In the genomic region with DNA sequence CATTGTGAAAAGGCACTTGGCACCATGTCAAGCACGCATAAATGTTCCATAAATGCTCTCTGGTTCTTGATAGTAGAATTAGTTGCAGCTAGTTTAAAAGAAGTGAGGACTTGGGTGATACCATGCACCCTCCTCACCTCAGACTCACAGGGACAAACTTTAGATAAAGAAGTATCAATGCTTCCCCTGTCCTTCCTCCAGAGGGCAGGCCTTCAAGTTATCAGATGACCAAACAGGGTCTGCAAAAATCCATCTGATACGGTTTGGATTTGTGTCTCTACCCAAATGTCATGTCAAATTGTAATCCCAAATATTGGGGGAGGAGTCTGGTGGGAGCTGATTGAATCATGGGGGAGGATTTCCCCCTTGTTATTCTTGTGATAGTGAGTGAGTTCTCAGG, we compare ENCODE assay signal across 31 cellular contexts. TPM values are rescaled to one million over a fixed set of nuclear protein-coding genes. Genes with fewer than 3 reads are reported as not detected.
"Had no signal": no experiment of that assay in that cellular context is flagged by ENCODE, and none has a peak within 500 bp of the region (broad histone marks: within the 10 kb centered on the region; RNA-seq: fewer than 3 reads in every experiment).

No MANE protein-coding gene starts in this region.

- H3K4me3 Mint-ChIP-seq: activated CD4-positive, alpha-beta T cell treated with anti-CD3 and anti-CD28 coated beads for 36 hours; activated CD4-positive, alpha-beta T cell treated with anti-CD3 and anti-CD28 coated beads, Interleukin-2, amount 10 ng/mL, durations not matched to agents 7 days and 5 days; activated CD8-positive, alpha-beta T cell treated with anti-CD3 and anti-CD28 coated beads, Interleukin-2, amount 10 ng/mL, durations not matched to agents 7 days and 5 days; activated naive CD4-positive, alpha-beta T cell treated with anti-CD3 and anti-CD28 coated beads for 36 hours; activated T-cell treated with anti-CD3 and anti-CD28 coated beads, Interleukin-2, amount 50 U/mL, for 24 hours had no signal

- H3K27me3 ChIP-seq: adrenal gland, body of pancreas, SJCRH30 had no signal

- ATAC-seq: activated CD4-positive, alpha-beta T cell treated with anti-CD3 and anti-CD28 coated beads for 36 hours; activated CD4-positive, CD25-positive, alpha-beta regulatory T cell treated with anti-CD3 and anti-CD28 coated beads, Interleukin-2, amount 50 U/mL, for 24 hours; activated CD8-positive, alpha-beta T cell treated with anti-CD3 and anti-CD28 coated beads, Interleukin-2, amount 10 ng/mL, durations not matched to agents 7 days and 5 days; activated naive CD4-positive, alpha-beta T cell treated with anti-CD3 and anti-CD28 coated beads, Interleukin-2, amount 50 U/mL, for 72 hours; body of pancreas had no signal

- H3K9me3 Mint-ChIP-seq: activated T-helper 2 cell treated with anti-CD3 and anti-CD28 coated beads, Interferon-gamma antibody, Interleukin-2, Interleukin-4, amounts not matched to agents 10 μg/mL and 5 μg/mL and 100 μg/mL, durations not matched to agents 14 hours and 24 hours and 36 hours had no signal

- H3K27ac ChIP-seq: adrenal gland, body of pancreas, breast epithelium, PC-9, SJCRH30, SK-N-MC had no signal

- H3K4me3 ChIP-seq: adrenal gland, body of pancreas, breast epithelium, PC-9, SJCRH30, SK-N-MC had no signal

- DNase-seq: activated CD4-positive, alpha-beta T cell treated with anti-CD3 and anti-CD28 coated beads for 36 hours; activated CD4-positive, alpha-beta T cell treated with anti-CD3 and anti-CD28 coated beads, Interleukin-2, amount 10 ng/mL, durations not matched to agents 7 days and 5 days; activated CD4-positive, alpha-beta T cell treated with anti-CD3 and anti-CD28 coated beads, Interleukin-2, amount 50 U/mL, for 48 hours; activated CD8-positive, alpha-beta T cell treated with anti-CD3 and anti-CD28 coated beads, Interleukin-2, amount 10 ng/mL, durations not matched to agents 7 days and 5 days; activated gamma-delta T cell treated with Interleukin-2 at 50 U/mL for 16 hours; activated naive CD4-positive, alpha-beta T cell treated with anti-CD3 and anti-CD28 coated beads for 36 hours; activated T-cell treated with anti-CD3 and anti-CD28 coated beads, Interleukin-2, amount 50 U/mL, for 24 hours; adrenal gland; body of pancreas; MM.1S; MV-4-11; NCI-H1092; NCI-H1436 treated with DMSO at 0.1 percent for 48 hours; NCI-H1694 treated with DMSO at 0.1 percent for 48 hours; NCI-H2029; NCI-H345; NCI-H524 treated with DMSO at 0.1 percent for 48 hours; PC-9; Right ventricle myocardium superior; SJCRH30; T1000 had no signal

- H3K36me3 ChIP-seq: adrenal gland, breast epithelium, SJCRH30 had no signal

- H3K4me1 ChIP-seq: adrenal gland, body of pancreas, breast epithelium, SJCRH30 had no signal

- H3K4me1 Mint-ChIP-seq: activated CD4-positive, alpha-beta T cell treated with anti-CD3 and anti-CD28 coated beads for 36 hours; activated CD4-positive, alpha-beta T cell treated with anti-CD3 and anti-CD28 coated beads, Interleukin-2, amount 10 ng/mL, durations not matched to agents 7 days and 5 days had no signal

- H2AFZ ChIP-seq: PC-9 had no signal

- H3K9me3 ChIP-seq: body of pancreas, SJCRH30 had no signal

- H3K4me2 ChIP-seq: PC-9 had no signal

- H3K27me3 Mint-ChIP-seq: activated CD4-positive, alpha-beta T cell treated with anti-CD3 and anti-CD28 coated beads, Interleukin-2, amount 10 ng/mL, durations not matched to agents 7 days and 5 days had no signal

- H3K27ac Mint-ChIP-seq: activated CD4-positive, alpha-beta T cell treated with anti-CD3 and anti-CD28 coated beads for 36 hours; activated CD4-positive, alpha-beta T cell treated with anti-CD3 and anti-CD28 coated beads, Interleukin-2, amount 10 ng/mL, durations not matched to agents 7 days and 5 days; activated CD8-positive, alpha-beta T cell treated with anti-CD3 and anti-CD28 coated beads, Interleukin-2, amount 10 ng/mL, durations not matched to agents 7 days and 5 days; activated naive CD4-positive, alpha-beta T cell treated with anti-CD3 and anti-CD28 coated beads for 36 hours; activated naive CD4-positive, alpha-beta T cell treated with anti-CD3 and anti-CD28 coated beads, Interleukin-2, amount 50 U/mL, for 72 hours; activated T-cell treated with anti-CD3 and anti-CD28 coated beads, Interleukin-2, amount 50 U/mL, for 24 hours; activated T-helper 2 cell treated with anti-CD3 and anti-CD28 coated beads, Interferon-gamma antibody, Interleukin-2, Interleukin-4, amounts not matched to agents 10 μg/mL and 5 μg/mL and 100 μg/mL, durations not matched to agents 14 hours and 24 hours and 36 hours had no signal

RNA-seq across cellular contexts. Expression of a gene that starts 54.1 kb away (rescaled TPM):
- total RNA-seq: activated CD4-positive, alpha-beta T cell treated with anti-CD3 and anti-CD28 coated beads for 36 hours; activated CD4-positive, alpha-beta T cell treated with anti-CD3 and anti-CD28 coated beads, Interleukin-2, amount 10 ng/mL, durations not matched to agents 7 days and 5 days; activated CD8-positive, alpha-beta T cell treated with anti-CD3 and anti-CD28 coated beads, Interleukin-2, amount 10 ng/mL, durations not matched to agents 7 days and 5 days; activated naive CD4-positive, alpha-beta T cell treated with anti-CD3 and anti-CD28 coated beads for 36 hours; activated naive CD4-positive, alpha-beta T cell treated with anti-CD3 and anti-CD28 coated beads, Interleukin-2, amount 50 U/mL, for 72 hours; activated T-helper 2 cell treated with anti-CD3 and anti-CD28 coated beads, Interferon-gamma antibody, Interleukin-2, Interleukin-4, amounts not matched to agents 10 μg/mL and 5 μg/mL and 100 μg/mL, durations not matched to agents 14 hours and 24 hours and 36 hours; adrenal gland; cardiac septum; LHCN-M2; NCI-H460; PC-9; Right ventricle myocardium superior; SJCRH30; T-helper 1 cell treated with Interleukin-12 subunit alpha and Interleukin-12 subunit beta and Interleukin-4 antibody, amounts not matched to agents 30 ng/mL and 1 ng/mL, for 36 hours; T-helper 2 cell treated with Interferon-gamma antibody and Interleukin-4, amounts not matched to agents 100 ng/mL and 5 ng/mL, for 36 hours had no signal
- polyA plus RNA-seq: adrenal gland had no signal
